Comparison of ENCODE assay signal across 8 cellular contexts in genomic region chr17:64418506-64419339, GRCh38. TPM values are rescaled to one million over a fixed set of nuclear protein-coding genes. Genes with fewer than 3 reads are reported as not detected.
A peak's percentile ranks its signal among the peaks of the same experiment; 100 is the strongest.
DNase-seq lines count a peak whose midpoint lies in the region; TF ChIP-seq lines count a peak whose summit lies in the region.

No MANE protein-coding gene starts in this region.

- no peaks in the 10 kb centered on the region for H3K27me3 ChIP-seq in HL-60 (ENCODE audit: insufficient read depth, poor library complexity, severe bottlenecking)

- CTCF ChIA-PET in activated naive CD4-positive, alpha-beta T cell treated with anti-CD3 and anti-CD28 coated beads, Interleukin-2, amount 10 ng/mL, durations not matched to agents 7 days and 5 days (lab: Charles Lee) = interaction anchor here (0.7 to 9.7 kb wide), 36 partner anchors 9 to 318 kb away, joined by 3 to 264 read pairs (median 8); partner anchors contain the start of genes CEP95, DDX5 and POLG2

- no peak overlapping the region for H3K27ac ChIP-seq in HL-60 (replicated peaks)

- H3K4me3 Mint-ChIP-seq in brain = no peak overlapping the region
- no peak overlapping the region for H3K4me3 Mint-ChIP-seq in activated naive CD4-positive, alpha-beta T cell treated with anti-CD3 and anti-CD28 coated beads, Interleukin-2, amount 10 ng/mL, durations not matched to agents 7 days and 5 days

- peak; percentile 71 for DNase-seq in COLO829 (ENCODE audit: low spot score)
- peak in 1 of 2 experiments; percentile 46 for DNase-seq in HL-60 (ENCODE audit: low read depth in 1 of 2, low spot score in 1 of 2)
- DNase-seq in NCI-H748 treated with DMSO at 0.1 percent for 48 hours (lab: John Stamatoyannopoulos, UW) = peak; percentile 55
- peak; percentile 61 for DNase-seq in iris pigment epithelial cell (ENCODE audit: low read depth)
- peak; percentile 84 for DNase-seq in superior temporal gyrus (ENCODE audit: extremely low spot score)
- DNase-seq in stimulated activated CD4-positive, alpha-beta T cell treated with anti-CD3 and anti-CD28 coated beads, Interleukin-2, amount 100 ng/mL, for 24 hours = no peak
- DNase-seq in activated naive CD4-positive, alpha-beta T cell treated with anti-CD3 and anti-CD28 coated beads, Interleukin-2, amount 10 ng/mL, durations not matched to agents 7 days and 5 days = no peak

- no peaks in the 10 kb centered on the region for H3K4me1 Mint-ChIP-seq in brain
- no peaks in the 10 kb centered on the region for H3K4me1 Mint-ChIP-seq in activated naive CD4-positive, alpha-beta T cell treated with anti-CD3 and anti-CD28 coated beads, Interleukin-2, amount 10 ng/mL, durations not matched to agents 7 days and 5 days

- no peaks in the 10 kb centered on the region for H3K9me3 Mint-ChIP-seq in brain
- no peaks in the 10 kb centered on the region for H3K9me3 Mint-ChIP-seq in activated naive CD4-positive, alpha-beta T cell treated with anti-CD3 and anti-CD28 coated beads, Interleukin-2, amount 10 ng/mL, durations not matched to agents 7 days and 5 days

- peaks cover 19% of the 10 kb centered on the region for H3K27me3 Mint-ChIP-seq in brain
- H3K27me3 Mint-ChIP-seq in activated naive CD4-positive, alpha-beta T cell treated with anti-CD3 and anti-CD28 coated beads, Interleukin-2, amount 10 ng/mL, durations not matched to agents 7 days and 5 days = peaks cover 23% of the 10 kb centered on the region

- peak; percentile 54 for TF ChIP-seq CTCF in HL-60 (IDR thresholded peaks at IDR 0.05; ENCODE audit: insufficient read depth, low read length)
- TF ChIP-seq CTCF in brain (conservative IDR thresholded peaks at IDR 0.05) = peak; percentile 86 to 88

- H3K36me3 Mint-ChIP-seq in brain = no peaks in the 10 kb centered on the region
- no peaks in the 10 kb centered on the region for H3K36me3 Mint-ChIP-seq in activated naive CD4-positive, alpha-beta T cell treated with anti-CD3 and anti-CD28 coated beads, Interleukin-2, amount 10 ng/mL, durations not matched to agents 7 days and 5 days

- H3K4me3 ChIP-seq in HL-60 (replicated peaks; ENCODE audit: insufficient read depth, low read length) = no peak overlapping the region

- peak overlapping the region in 1 of 5 experiments; percentile 34 for H3K27ac Mint-ChIP-seq in brain
- H3K27ac Mint-ChIP-seq in activated naive CD4-positive, alpha-beta T cell treated with anti-CD3 and anti-CD28 coated beads, Interleukin-2, amount 10 ng/mL, durations not matched to agents 7 days and 5 days = no peak overlapping the region

RNA-seq across cellular contexts. Expression of gene PECAM1, which starts 28.1 kb away (rescaled TPM):
- 31.6 TPM for polyA plus RNA-seq in brain (ENCODE audit: insufficient read depth, low read depth, low replicate concordance)

RNA-seq across cellular contexts. Expression of gene MILR1, which starts 30.2 kb away (rescaled TPM):
- 0.90 TPM for polyA plus RNA-seq in brain (ENCODE audit: insufficient read depth, low read depth, low replicate concordance)

Comparison
In these comparisons a context has a peak if more than half of its experiments do, and no peak if none do; other contexts are left out.
1. DNase-seq: peak in COLO829 (single experiment), NCI-H748 treated with DMSO at 0.1 percent for 48 hours (single experiment), iris pigment epithelial cell (single experiment) and superior temporal gyrus (single experiment); none in stimulated activated CD4-positive, alpha-beta T cell treated with anti-CD3 and anti-CD28 coated beads, Interleukin-2, amount 100 ng/mL, for 24 hours (0 of 2) and activated naive CD4-positive, alpha-beta T cell treated with anti-CD3 and anti-CD28 coated beads, Interleukin-2, amount 10 ng/mL, durations not matched to agents 7 days and 5 days (single experiment).